8 cellular contexts compared by ENCODE assay signal in genomic region chr20:50729925-50730764, GRCh38. TPM values are rescaled to one million over a fixed set of nuclear protein-coding genes. Genes with fewer than 3 reads are reported as not detected.
DNase-seq lines count a peak whose midpoint lies in the region; ATAC-seq, FAIRE-seq and TF ChIP-seq lines count a peak whose summit lies in the region.

No MANE protein-coding gene starts in this region.

- WGBS in GM23248 (ENCODE audit: low coverage in 1 of 2, low lambda C conversion rate in 2 of 2, missing lambda C conversion rate in 2 of 2), 2 experiments, result 32 to 34% methylated on average over 21 of the region's 21 CpGs

- H3K79me2 ChIP-seq in GM23248 (ENCODE audit: insufficient read depth) (no peaks in the 10 kb centered on the region), endothelial cell of umbilical vein (ENCODE audit: control insufficient read depth, insufficient read depth, low read length) (no peaks in the 10 kb centered on the region)

- H3K4me2 ChIP-seq in GM23248 (ENCODE audit: unreplicated experiment), result peak overlapping the region; percentile 85
- H3K4me2 ChIP-seq in endothelial cell of umbilical vein (ENCODE audit: insufficient read depth, low read length), result peak overlapping the region; percentile 36

- intact Hi-C loops in endothelial cell of umbilical vein (cut with micrococcal nuclease), result no loop called here

- H3K4me1 Mint-ChIP-seq in natural killer cell treated with Interleukin-12 subunit alpha and Interleukin-12 subunit beta and Interleukin-15 and Interleukin-18, amount 100 ng/mL, for 72 hours (ENCODE audit: low read depth in 2 of 2), result peaks cover 7 to 13% of the 10 kb centered on the region in 2 donors

- peak overlapping the region; percentile 76 for H3K4me3 ChIP-seq in GM23248
- H3K4me3 ChIP-seq in endothelial cell of umbilical vein (replicated peaks in 1 of 3; ENCODE audit: insufficient read depth in 1 of 3, low read depth in 1 of 3, low read length in 3 of 3), result peak overlapping the region in 2 of 3 experiments; percentile 45 to 56

- POLR2A ChIA-PET in endothelial cell of umbilical vein (lab: Charles Lee), result no interaction called here

- H2AFZ ChIP-seq in GM23248 (peak overlapping the region; percentile 83), endothelial cell of umbilical vein (ENCODE audit: low read depth, low read length) (peak overlapping the region; percentile 21)

- ATAC-seq in natural killer cell treated with Interleukin-12 subunit alpha and Interleukin-12 subunit beta and Interleukin-15 and Interleukin-18, amount 100 ng/mL, for 72 hours, result no peak
- ATAC-seq in HG02981 (IDR thresholded peaks at IDR 0.05; ENCODE audit: unreplicated experiment), result no peak

- no peaks in the 10 kb centered on the region for H3K36me3 ChIP-seq in GM23248 (ENCODE audit: low read depth)
- H3K36me3 ChIP-seq in endothelial cell of umbilical vein (ENCODE audit: control insufficient read depth in 2 of 2, extremely low read depth in 1 of 2, insufficient read depth in 2 of 2, low read length in 2 of 2), result no peaks in the 10 kb centered on the region

- peaks cover 31% of the 10 kb centered on the region for H3F3A ChIP-seq in GM23248 (ENCODE audit: insufficient read depth)

- H3K9me3 Mint-ChIP-seq in natural killer cell treated with Interleukin-12 subunit alpha and Interleukin-12 subunit beta and Interleukin-15 and Interleukin-18, amount 100 ng/mL, for 72 hours, result no peaks in the 10 kb centered on the region

- H3K36me3 Mint-ChIP-seq in natural killer cell treated with Interleukin-12 subunit alpha and Interleukin-12 subunit beta and Interleukin-15 and Interleukin-18, amount 100 ng/mL, for 72 hours, result no peaks in the 10 kb centered on the region

- CTCF ChIA-PET in endothelial cell of umbilical vein (lab: Charles Lee), result interaction anchor here (0.6 to 3.4 kb wide), 4 partner anchors 14 to 766 kb away, joined by 3 to 25 read pairs (median 4); no protein-coding TSS in a partner anchor

- FAIRE-seq in RCC 7860 (lab: Jason Lieb, UNC) (no peak), endothelial cell of umbilical vein (lab: Jason Lieb, UNC) (no peak)

- TF ChIP-seq CTCF in endothelial cell of umbilical vein (IDR thresholded peaks at IDR 0.05; ENCODE audit: extremely low read depth in 1 of 2, insufficient read depth in 1 of 2, low read depth in 1 of 2, low read length in 2 of 2), result no peak

- peak overlapping the region; percentile 18 to 21 for H3K27ac Mint-ChIP-seq in natural killer cell treated with Interleukin-12 subunit alpha and Interleukin-12 subunit beta and Interleukin-15 and Interleukin-18, amount 100 ng/mL, for 72 hours

- H3K27ac ChIP-seq in GM23248 (no peak overlapping the region), endothelial cell of umbilical vein (ENCODE audit: insufficient read depth, low read depth, low read length) (no peak overlapping the region)

- H4K20me1 ChIP-seq in GM23248 (ENCODE audit: insufficient read depth) (no peaks in the 10 kb centered on the region), endothelial cell of umbilical vein (replicated peaks; ENCODE audit: control insufficient read depth, extremely low read depth, insufficient read depth, low read length) (no peaks in the 10 kb centered on the region)

- no peak for TF ChIP-seq POLR2A in endothelial cell of umbilical vein (IDR thresholded peaks at IDR 0.05; ENCODE audit: low read depth, low read length)

- no peaks in the 10 kb centered on the region for H3K27me3 Mint-ChIP-seq in natural killer cell treated with Interleukin-12 subunit alpha and Interleukin-12 subunit beta and Interleukin-15 and Interleukin-18, amount 100 ng/mL, for 72 hours

- H3K27me3 ChIP-seq in GM23248 (replicated peaks; ENCODE audit: insufficient read depth), result no peaks in the 10 kb centered on the region
- peaks cover 19 to 24% of the 10 kb centered on the region in 2 experiments for H3K27me3 ChIP-seq in endothelial cell of umbilical vein (ENCODE audit: control insufficient read depth in 2 of 2, insufficient read depth in 2 of 2, low read length in 2 of 2)

- peak overlapping the region; percentile 82 for H3K4me3 Mint-ChIP-seq in natural killer cell treated with Interleukin-12 subunit alpha and Interleukin-12 subunit beta and Interleukin-15 and Interleukin-18, amount 100 ng/mL, for 72 hours

- DNase-seq in GM23248 (peak; percentile 62), RCC 7860 (ENCODE audit: low spot score) (peak; percentile 55), endothelial cell of umbilical vein (ENCODE audit: low read depth, low spot score) (no peak), RPMI8226 (no peak), GDM1 (lab: John Stamatoyannopoulos, UW) (no peak)
- no peak for DNase-seq in natural killer cell treated with Interleukin-12 subunit alpha and Interleukin-12 subunit beta and Interleukin-15 and Interleukin-18, amount 100 ng/mL, for 72 hours (ENCODE audit: low spot score)
- no peak for DNase-seq in stimulated activated CD4-positive, alpha-beta T cell treated with anti-CD3 and anti-CD28 coated beads, Interleukin-4, amount 100 ng/mL, for 24 hours

- dilution Hi-C loops in endothelial cell of umbilical vein (cut with MboI; ENCODE audit: extremely low pct_ligation_motif_present, low sequenced_read_pairs), result no loop called here

- no peaks in the 10 kb centered on the region for H3K9me1 ChIP-seq in endothelial cell of umbilical vein (replicated peaks; ENCODE audit: control insufficient read depth, extremely low read depth, insufficient read depth, low read length)

- H3K9me3 ChIP-seq in GM23248 (ENCODE audit: low read depth) (no peaks in the 10 kb centered on the region), endothelial cell of umbilical vein (replicated peaks; ENCODE audit: control insufficient read depth, insufficient read depth, low read length) (no peaks in the 10 kb centered on the region)

- BruUV-seq in endothelial cell of umbilical vein (replicated peaks; lab: Mats Ljungman, UMichigan), result no TSS peak

- H3K9ac ChIP-seq in GM23248 (peak overlapping the region; percentile 48), endothelial cell of umbilical vein (replicated peaks; ENCODE audit: extremely low read depth, insufficient read depth, low read length) (no peak overlapping the region)

- H3K9me2 ChIP-seq in GM23248 (ENCODE audit: insufficient read depth), result no peaks in the 10 kb centered on the region

- in situ Hi-C loops in GM23248 (cut with MboI), result loop anchor here (25.0 kb wide), 1 partner anchor 543 kb away; the partner anchor contains the start of gene CEBPB

- peaks cover 14% of the 10 kb centered on the region for H3K4me1 ChIP-seq in GM23248 (ENCODE audit: insufficient read depth)
- no peaks in the 10 kb centered on the region for H3K4me1 ChIP-seq in endothelial cell of umbilical vein (ENCODE audit: control insufficient read depth, extremely low read depth, insufficient read depth, low read length)

TF ChIP-seq in endothelial cell of umbilical vein, 7 proteins besides CTCF, POLR2A, EP300 and RAD21:
- TF ChIP-seq GATA2 (IDR thresholded peaks at IDR 0.05; ENCODE audit: insufficient read depth, insufficient read length, low read depth, low read length), result no peak
- TF ChIP-seq FOS (IDR thresholded peaks at IDR 0.05; ENCODE audit: borderline replicate concordance, insufficient read depth, low read length), result no peak
- no peak for TF ChIP-seq POLR2AphosphoS5 (IDR thresholded peaks at IDR 0.05; ENCODE audit: insufficient read depth, low read depth, low read length)
- no peak for TF ChIP-seq MYC (IDR thresholded peaks at IDR 0.05; ENCODE audit: low read depth, low read length)
- TF ChIP-seq JUN (IDR thresholded peaks at IDR 0.05; ENCODE audit: borderline replicate concordance, insufficient read depth, insufficient read length, low read depth), result no peak

RNA-seq across cellular contexts. Expression of gene PARD6B, which starts 1.2 kb away (rescaled TPM):
- not detected in 2 replicates for total RNA-seq in GM23248 (2014; rRNA removed; shearing (Covaris generic))
- polyA plus RNA-seq in GM23248 (2016; fragmentation: Nextera tagmentation; extraction: Ambion mirVana) (0.16 and 0.34 TPM in 2 replicates), endothelial cell of umbilical vein (0.03 TPM in 1 of 2 replicates, not detected in the other)
- 0.07 TPM in 1 of 2 replicates, not detected in the other for total RNA-seq in endothelial cell of umbilical vein
- not detected in 2 replicates for polyA plus RNA-seq in endothelial cell of umbilical vein (2011; cell fraction: cytosol; rRNA removed)
- polyA plus RNA-seq in endothelial cell of umbilical vein (2011; cell fraction: nucleus; rRNA removed), result 0.03 TPM in 1 of 2 replicates, not detected in the other
- 0.04 TPM in 1 of 2 replicates, not detected in the other for polyA plus RNA-seq in endothelial cell of umbilical vein (2012)
- 0.10 TPM in 1 of 2 replicates, not detected in the other for polyA minus RNA-seq in endothelial cell of umbilical vein
- polyA minus RNA-seq in endothelial cell of umbilical vein (2011; cell fraction: cytosol; rRNA and poly(A)+ RNA removed), result 4.0 TPM
- 0.10 TPM in 1 of 2 replicates, not detected in the other for polyA minus RNA-seq in endothelial cell of umbilical vein (2011; cell fraction: nucleus; rRNA and poly(A)+ RNA removed)
- 1 to 10 TPM; 3.8 to 4.1 TPM for total RNA-seq in natural killer cell treated with Interleukin-12 subunit alpha and Interleukin-12 subunit beta and Interleukin-15 and Interleukin-18, amount 100 ng/mL, for 72 hours

RNA-seq across cellular contexts. Expression of gene RIPOR3, which starts 38.8 kb away (rescaled TPM):
- total RNA-seq in GM23248 (2014; rRNA removed; shearing (Covaris generic)), result 0.76 TPM in 1 of 2 replicates, not detected in the other
- 0.49 TPM in 2 replicates for polyA plus RNA-seq in GM23248 (2016; fragmentation: Nextera tagmentation; extraction: Ambion mirVana)
- not detected in 2 replicates for total RNA-seq in endothelial cell of umbilical vein
- not detected in 2 replicates for polyA plus RNA-seq in endothelial cell of umbilical vein
- not detected in 2 replicates for polyA plus RNA-seq in endothelial cell of umbilical vein (2011; cell fraction: cytosol; rRNA removed)
- polyA plus RNA-seq in endothelial cell of umbilical vein (2011; cell fraction: nucleus; rRNA removed), result not detected in 2 replicates
- 0.32 and 0.52 TPM in 2 replicates for polyA plus RNA-seq in endothelial cell of umbilical vein (2012)
- 0.12 and 0.62 TPM in 2 replicates for polyA minus RNA-seq in endothelial cell of umbilical vein
- not detected for polyA minus RNA-seq in endothelial cell of umbilical vein (2011; cell fraction: cytosol; rRNA and poly(A)+ RNA removed)
- polyA minus RNA-seq in endothelial cell of umbilical vein (2011; cell fraction: nucleus; rRNA and poly(A)+ RNA removed), result not detected in 2 replicates
- total RNA-seq in natural killer cell treated with Interleukin-12 subunit alpha and Interleukin-12 subunit beta and Interleukin-15 and Interleukin-18, amount 100 ng/mL, for 72 hours, result not detected

Comparison
In these comparisons a context has a peak if more than half of its experiments do, and no peak if none do; other contexts are left out.
1. DNase-seq: peak in GM23248 (single experiment) and RCC 7860 (single experiment); none in endothelial cell of umbilical vein (single experiment), natural killer cell treated with Interleukin-12 subunit alpha and Interleukin-12 subunit beta and Interleukin-15 and Interleukin-18, amount 100 ng/mL, for 72 hours (single experiment), stimulated activated CD4-positive, alpha-beta T cell treated with anti-CD3 and anti-CD28 coated beads, Interleukin-4, amount 100 ng/mL, for 24 hours (single experiment), RPMI8226 (single experiment) and GDM1 (single experiment).